In genomic region chr7:30225863-30226361, GRCh38 we compare ENCODE assay signal across 8 cellular contexts. TPM values are rescaled to one million over a fixed set of nuclear protein-coding genes. Genes with fewer than 3 reads are reported as not detected.
DNase-seq lines count a peak whose midpoint lies in the region; ATAC-seq, FAIRE-seq and TF ChIP-seq lines count a peak whose summit lies in the region.

No MANE protein-coding gene starts in this region.

- ATAC-seq in GM18508 (IDR thresholded peaks at IDR 0.05; ENCODE audit: insufficient read depth, unreplicated experiment) (peak; percentile 68), HG02610 (IDR thresholded peaks at IDR 0.05; ENCODE audit: unreplicated experiment) (peak; percentile 81), foreskin keratinocyte (peak; percentile 92), pancreas (peak; percentile 88 to 95 (median 89))

- H3K4me3 ChIP-seq in pancreas (no peak overlapping the region), coronary artery (no peak overlapping the region)

- no peaks in the 10 kb centered on the region for H3K36me3 ChIP-seq in pancreas

- TF ChIP-seq CTCF in foreskin keratinocyte (conservative IDR thresholded peaks at IDR 0.05) (no peak), pancreas (IDR thresholded peaks at IDR 0.05) (no peak), coronary artery (IDR thresholded peaks at IDR 0.05) (no peak)

- H3K27ac ChIP-seq in foreskin keratinocyte: peak overlapping the region; percentile 80
- H3K27ac ChIP-seq in pancreas: peak overlapping the region; percentile 44 to 93 (median 85)
- peak overlapping the region in 1 of 2 donors; percentile 68 for H3K27ac ChIP-seq in coronary artery

- FAIRE-seq in pancreas (lab: Jason Lieb, UNC): no peak

- H3K4me1 ChIP-seq in foreskin keratinocyte (peaks cover 23% of the 10 kb centered on the region), pancreas (peaks cover 11 to 27% (median 17%) of the 10 kb centered on the region in 3 donors)

- 10 to 14% methylated on average over 3 of the region's 3 CpGs for WGBS in pancreas, 2 donors

- no peaks in the 10 kb centered on the region for H3K9me3 ChIP-seq in pancreas

- peak; percentile 100 for DNase-seq in MV-4-11 (lab: John Stamatoyannopoulos, UW)
- DNase-seq in SKM-1 (lab: John Stamatoyannopoulos, UW; ENCODE audit: unreplicated experiment): peak; percentile 81
- peak; percentile 91 to 96 for DNase-seq in foreskin keratinocyte
- DNase-seq in pancreas: peak; percentile 45 to 80 (median 74)
- DNase-seq in activated T-cell treated with anti-CD3 and anti-CD28 coated beads, Interleukin-2, amount 50 U/mL, for 48 hours: no peak
- no peak for DNase-seq in coronary artery (ENCODE audit: low spot score)

- no peaks in the 10 kb centered on the region for H3K27me3 ChIP-seq in foreskin keratinocyte
- H3K27me3 ChIP-seq in pancreas: no peaks in the 10 kb centered on the region

- intact Hi-C loops in pancreas (cut with DNase I): no loop called here

RNA-seq across cellular contexts. Expression of gene ZNRF2, which starts 58.5 kb away (rescaled TPM):
- total RNA-seq in foreskin keratinocyte (7.3 and 8.2 TPM in 2 replicates), pancreas (10 to 100 TPM in 5 of 6 donors, 1 to 10 TPM in 1; 9.9 to 17.1 (median 11.8) TPM)
- polyA plus RNA-seq in foreskin keratinocyte (3.7 and 4.3 TPM in 2 replicates), pancreas (1 to 10 TPM; 4.9 to 7.6 TPM)

Comparison
In these comparisons a context has a peak if more than half of its experiments do, and no peak if none do; other contexts are left out.
1. DNase-seq: peak in MV-4-11 (single experiment), SKM-1 (single experiment), foreskin keratinocyte (2 of 2) and pancreas (6 of 6); none in activated T-cell treated with anti-CD3 and anti-CD28 coated beads, Interleukin-2, amount 50 U/mL, for 48 hours (0 of 2) and coronary artery (single experiment).
2. Peak in every context shown above with its lines, with median percentiles within 50 percentile points of each other: ATAC-seq.